26 cellular contexts compared by ENCODE assay signal in the genomic region with DNA sequence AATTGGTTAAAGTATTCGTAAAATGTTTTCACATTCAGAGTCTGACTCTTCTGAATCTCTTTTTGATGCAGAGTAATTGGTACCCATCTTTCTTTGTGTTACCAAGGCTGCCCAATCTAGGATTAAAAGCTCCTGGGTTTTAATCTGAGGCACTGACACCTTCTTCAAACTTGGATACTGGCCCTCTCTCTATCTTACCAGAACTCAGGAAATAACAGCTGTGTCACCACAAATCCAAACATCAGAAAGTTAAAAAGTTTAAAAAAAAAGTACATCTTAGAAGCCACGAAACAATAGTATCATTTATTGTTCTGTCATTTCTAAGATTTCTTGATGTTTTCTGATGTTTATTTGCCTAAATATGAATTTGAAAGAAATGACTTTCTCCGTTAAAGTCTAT.
"Had no signal": no experiment of that assay in that cellular context is flagged by ENCODE, and none has a peak within 500 bp of the region (broad histone marks: within the 10 kb centered on the region; RNA-seq: fewer than 3 reads in every experiment).

No MANE protein-coding gene starts in this region.

- H3K4me1 ChIP-seq: ascending aorta, esophagus squamous epithelium, lower lobe of right lung, right atrium auricular region, upper lobe of left lung had no signal

- H3K27ac ChIP-seq: ascending aorta, esophagus squamous epithelium, lower lobe of right lung, right atrium auricular region, skin epidermis, thoracic aorta, upper lobe of left lung had no signal

- H3K4me3 ChIP-seq: ascending aorta, esophagus squamous epithelium, lower lobe of right lung, right atrium auricular region, skin epidermis, thoracic aorta, upper lobe of left lung had no signal

- H3K27me3 Mint-ChIP-seq: activated B cell treated with CpG ODN at 0.5 μM for 24 hours; activated CD4-positive, alpha-beta memory T cell treated with anti-CD3 and anti-CD28 coated beads, Interleukin-2, amount 10 ng/mL, durations not matched to agents 7 days and 5 days; activated CD8-positive, alpha-beta memory T cell treated with anti-CD3 and anti-CD28 coated beads, Interleukin-2, amount 10 ng/mL, durations not matched to agents 7 days and 5 days; dendritic cell treated with granulocyte-macrophage colony-stimulating factor and Interleukin-4, amounts not matched to agents 40 ng/mL and 50 ng/mL, for 4 days; progenitor cell of endocrine pancreas; T-cell had no signal

- DNase-seq: activated B cell treated with CpG ODN at 0.5 μM for 24 hours; activated CD4-positive, alpha-beta memory T cell treated with anti-CD3 and anti-CD28 coated beads, Interleukin-2, amount 10 ng/mL, durations not matched to agents 7 days and 5 days; activated CD4-positive, alpha-beta T cell treated with anti-CD3 and anti-CD28 coated beads for 48 hours; activated CD8-positive, alpha-beta memory T cell treated with anti-CD3 and anti-CD28 coated beads, Interleukin-2, amount 10 ng/mL, durations not matched to agents 7 days and 5 days; activated naive CD4-positive, alpha-beta T cell treated with Interleukin-2 at 50 U/mL for 16 hours; effector memory CD4-positive, alpha-beta T cell; esophagus squamous epithelium; foreskin fibroblast; glutamatergic neuron; hypothalamus; lower lobe of right lung; midbrain; SK-N-SH; stimulated activated CD4-positive, alpha-beta T cell treated with anti-CD3 and anti-CD28 coated beads, Interleukin-15, amount 100 ng/mL, for 24 hours; stimulated activated CD4-positive, alpha-beta T cell treated with anti-CD3 and anti-CD28 coated beads, Interleukin-2, amount 100 ng/mL, for 48 hours; T-cell; T-helper 9 cell; upper lobe of left lung had no signal

- H3K27ac Mint-ChIP-seq: activated B cell treated with CpG ODN at 0.5 μM for 24 hours; activated CD4-positive, alpha-beta memory T cell treated with anti-CD3 and anti-CD28 coated beads, Interleukin-2, amount 10 ng/mL, durations not matched to agents 7 days and 5 days; activated CD8-positive, alpha-beta memory T cell treated with anti-CD3 and anti-CD28 coated beads, Interleukin-2, amount 10 ng/mL, durations not matched to agents 7 days and 5 days; activated T-helper 2 cell treated with anti-CD3 and anti-CD28 coated beads, Interferon-gamma antibody, Interleukin-2, Interleukin-4, amounts not matched to agents 10 μg/mL and 5 μg/mL and 100 μg/mL, durations not matched to agents 14 hours and 24 hours and 36 hours; dendritic cell treated with granulocyte-macrophage colony-stimulating factor and Interleukin-4, amounts not matched to agents 40 ng/mL and 50 ng/mL, for 4 days; progenitor cell of endocrine pancreas had no signal

- H3K9ac ChIP-seq: SK-N-SH had no signal

- H3K9me3 ChIP-seq: esophagus squamous epithelium, lower lobe of right lung, thoracic aorta had no signal

- H3K36me3 Mint-ChIP-seq: T-cell had no signal

- H3K27me3 ChIP-seq: ascending aorta, esophagus squamous epithelium, right atrium auricular region, upper lobe of left lung had no signal

- H3K9me3 Mint-ChIP-seq: activated B cell treated with CpG ODN at 0.5 μM for 24 hours, neural crest cell had no signal

- ATAC-seq: activated CD8-positive, alpha-beta memory T cell treated with anti-CD3 and anti-CD28 coated beads, Interleukin-2, amount 10 ng/mL, durations not matched to agents 7 days and 5 days; lower lobe of right lung; T-cell had no signal

- H3K4me3 Mint-ChIP-seq: activated B cell treated with CpG ODN at 0.5 μM for 24 hours; activated CD4-positive, alpha-beta memory T cell treated with anti-CD3 and anti-CD28 coated beads, Interleukin-2, amount 10 ng/mL, durations not matched to agents 7 days and 5 days; activated CD8-positive, alpha-beta memory T cell treated with anti-CD3 and anti-CD28 coated beads, Interleukin-2, amount 10 ng/mL, durations not matched to agents 7 days and 5 days; dendritic cell treated with granulocyte-macrophage colony-stimulating factor and Interleukin-4, amounts not matched to agents 40 ng/mL and 50 ng/mL, for 4 days; neural crest cell had no signal

- H3K36me3 ChIP-seq: ascending aorta, esophagus squamous epithelium, lower lobe of right lung, right atrium auricular region, thoracic aorta, upper lobe of left lung had no signal

- H3K9me2 ChIP-seq: SK-N-SH had no signal

- H3K4me2 ChIP-seq: SK-N-SH had no signal
